8 cellular contexts compared by ENCODE assay signal in the genomic region with DNA sequence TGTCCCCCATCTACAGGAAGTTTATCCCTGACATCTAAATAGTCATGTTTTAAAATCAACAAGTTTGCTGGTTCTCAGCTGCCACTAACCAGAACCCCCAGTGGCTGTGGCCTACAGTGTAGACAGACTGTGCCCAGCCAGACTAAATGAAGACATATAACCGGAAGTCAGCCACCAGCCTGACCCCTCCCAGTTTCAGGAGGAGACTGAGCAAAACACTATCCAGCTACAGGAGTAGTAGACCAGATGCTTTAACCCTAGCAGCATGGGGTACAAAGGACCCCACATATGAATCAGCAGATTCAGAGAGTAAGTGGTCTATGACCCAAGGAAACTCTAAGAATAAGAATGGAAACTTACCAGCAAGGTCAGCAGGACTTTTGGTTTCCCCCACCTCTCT.
DNase-seq lines count a peak whose midpoint lies in the region; FAIRE-seq and TF ChIP-seq lines count a peak whose summit lies in the region.

No MANE protein-coding gene starts in this region.

- H3K9me3 ChIP-seq in CD8-positive, alpha-beta memory T cell (ENCODE audit: low read length): no peaks in the 10 kb centered on the region
- no peaks in the 10 kb centered on the region for H3K9me3 ChIP-seq in MM.1S (replicated peaks; ENCODE audit: insufficient read depth, low read length)
- no peaks in the 10 kb centered on the region for H3K9me3 ChIP-seq in colonic mucosa

- POLR2A ChIA-PET in CD8-positive, alpha-beta memory T cell (lab: Charles Lee): no interaction called here

- H3K4me3 ChIP-seq in CD8-positive, alpha-beta memory T cell (ENCODE audit: low read length): no peak overlapping the region
- H3K4me3 ChIP-seq in MM.1S (ENCODE audit: low read length) (0 out of 2 replicates have a peak overlapping the region, but pooled peaks have one; percentile 15), colonic mucosa (no peak overlapping the region)

- H3K9ac ChIP-seq in MM.1S (ENCODE audit: low read length) (peak overlapping the region; percentile 43; the same call in 1 of the 2 replicates), colonic mucosa (ENCODE audit: low read depth in 2 of 2, low read length in 2 of 2) (no peak overlapping the region)

- H4K20me1 ChIP-seq in MM.1S (ENCODE audit: insufficient read depth, low read length): no peaks in the 10 kb centered on the region

- H3K36me3 Mint-ChIP-seq in CD8-positive, alpha-beta memory T cell: peaks cover 0 to 22% (median 6%) of the 10 kb centered on the region in 3 donors
- no peaks in the 10 kb centered on the region for H3K36me3 Mint-ChIP-seq in endothelial cell (ENCODE audit: low read depth, unreplicated experiment)

- H3K27ac ChIP-seq in CD8-positive, alpha-beta memory T cell (ENCODE audit: low read depth, low read length): no peak overlapping the region
- H3K27ac ChIP-seq in MM.1S (ENCODE audit: low read length) (peak overlapping the region; percentile 89), colonic mucosa (peak overlapping the region; percentile 4)

- no peak overlapping the region for H2AFZ ChIP-seq in MM.1S (ENCODE audit: low read length)

- no peaks in the 10 kb centered on the region for H3K36me3 ChIP-seq in CD8-positive, alpha-beta memory T cell (ENCODE audit: insufficient read depth, low read length)
- H3K36me3 ChIP-seq in MM.1S (replicated peaks; ENCODE audit: insufficient read depth, low read length) (no peaks in the 10 kb centered on the region), colonic mucosa (no peaks in the 10 kb centered on the region)

- intact Hi-C loops in colonic mucosa (cut with DNase I): no loop called here

- DNase-seq in CD8-positive, alpha-beta memory T cell: peak in 3 of 5 donors; percentile 3 to 55 (median 6)
- peak; percentile 50 for DNase-seq in GM19238 (ENCODE audit: insufficient read length, low spot score)
- DNase-seq in MM.1S: peak; percentile 87
- no peak for DNase-seq in colonic mucosa
- peak; percentile 31 for DNase-seq in stimulated activated CD8-positive, alpha-beta memory T cell treated with anti-CD3 and anti-CD28 coated beads, Interleukin-4, amount 100 ng/mL, for 48 hours
- no peak for DNase-seq in endothelial cell (ENCODE audit: low spot score)
- DNase-seq in C1 segment of cervical spinal cord (lab: John Stamatoyannopoulos, UW): no peak
- DNase-seq in H54 (ENCODE audit: insufficient read length, low spot score): no peak

- peaks cover 0 to 2% of the 10 kb centered on the region in 2 donors for H3K27me3 Mint-ChIP-seq in CD8-positive, alpha-beta memory T cell
- no peaks in the 10 kb centered on the region for H3K27me3 Mint-ChIP-seq in endothelial cell (ENCODE audit: unreplicated experiment)

- peak overlapping the region; percentile 81 for H3K4me2 ChIP-seq in MM.1S (ENCODE audit: low read depth, low read length)

- peak overlapping the region in 1 of 7 donors; percentile 19 for H3K4me3 Mint-ChIP-seq in CD8-positive, alpha-beta memory T cell
- H3K4me3 Mint-ChIP-seq in endothelial cell (ENCODE audit: unreplicated experiment): no peak overlapping the region

- H3K27me3 ChIP-seq in CD8-positive, alpha-beta memory T cell (ENCODE audit: insufficient read depth, low read length, poor library complexity, severe bottlenecking): no peaks in the 10 kb centered on the region
- H3K27me3 ChIP-seq in MM.1S (replicated peaks; ENCODE audit: insufficient read depth, low read length): no peaks in the 10 kb centered on the region
- no peaks in the 10 kb centered on the region for H3K27me3 ChIP-seq in colonic mucosa

- H3F3A ChIP-seq in MM.1S (ENCODE audit: insufficient read depth, low read length): peaks cover 27% of the 10 kb centered on the region

- TF ChIP-seq CTCF in MM.1S (IDR thresholded peaks at IDR 0.05; ENCODE audit: low read length) (0 out of 2 replicates have a peak, but pooled peaks have one; percentile 5), colonic mucosa (IDR thresholded peaks at IDR 0.05) (no peak), endothelial cell (IDR thresholded peaks at IDR 0.05; ENCODE audit: unreplicated experiment) (no peak)

- H3K9me3 Mint-ChIP-seq in CD8-positive, alpha-beta memory T cell: no peaks in the 10 kb centered on the region
- no peaks in the 10 kb centered on the region for H3K9me3 Mint-ChIP-seq in endothelial cell (ENCODE audit: unreplicated experiment)

- CTCF ChIA-PET in CD8-positive, alpha-beta memory T cell (lab: Charles Lee): interaction anchor here (0.8 to 1.4 kb wide), 5 partner anchors 13 to 81 kb away, joined by 3 to 4 read pairs (median 3); no protein-coding TSS in a partner anchor

- H3K27ac Mint-ChIP-seq in CD8-positive, alpha-beta memory T cell: peak overlapping the region in 7 of 8 donors; percentile 22 to 93 (median 78)
- H3K27ac Mint-ChIP-seq in endothelial cell (ENCODE audit: unreplicated experiment): no peak overlapping the region

- H3K9me2 ChIP-seq in MM.1S (replicated peaks; ENCODE audit: insufficient read depth, low read length): no peaks in the 10 kb centered on the region

- peaks cover 14% of the 10 kb centered on the region; the same call in 1 of the 2 replicates for H3K79me2 ChIP-seq in MM.1S (ENCODE audit: low read length)

- H3K4me1 Mint-ChIP-seq in CD8-positive, alpha-beta memory T cell: peaks cover 12 to 18% (median 17%) of the 10 kb centered on the region in 3 donors
- H3K4me1 Mint-ChIP-seq in endothelial cell (ENCODE audit: unreplicated experiment): peaks cover 18% of the 10 kb centered on the region

- no peak for TF ChIP-seq POLR2A in H54 (IDR thresholded peaks at IDR 0.05; ENCODE audit: low read depth, low read length)

- H3K4me1 ChIP-seq in CD8-positive, alpha-beta memory T cell (ENCODE audit: insufficient read depth, low read length): peaks cover 8% of the 10 kb centered on the region
- H3K4me1 ChIP-seq in MM.1S (ENCODE audit: low read length): peaks cover 33% of the 10 kb centered on the region
- peaks cover 11% of the 10 kb centered on the region for H3K4me1 ChIP-seq in colonic mucosa

- no peak for FAIRE-seq in H54 (lab: Jason Lieb, UNC)

Comparison
In these comparisons a context has a peak if more than half of its experiments do, and no peak if none do; other contexts are left out.
1. DNase-seq: peak in CD8-positive, alpha-beta memory T cell (3 of 5), GM19238 (single experiment), MM.1S (single experiment) and stimulated activated CD8-positive, alpha-beta memory T cell treated with anti-CD3 and anti-CD28 coated beads, Interleukin-4, amount 100 ng/mL, for 48 hours (single experiment); none in colonic mucosa (single experiment), endothelial cell (single experiment), C1 segment of cervical spinal cord (0 of 14) and H54 (single experiment).